Comparison of ENCODE assay signal across 18 cellular contexts in the genomic region with DNA sequence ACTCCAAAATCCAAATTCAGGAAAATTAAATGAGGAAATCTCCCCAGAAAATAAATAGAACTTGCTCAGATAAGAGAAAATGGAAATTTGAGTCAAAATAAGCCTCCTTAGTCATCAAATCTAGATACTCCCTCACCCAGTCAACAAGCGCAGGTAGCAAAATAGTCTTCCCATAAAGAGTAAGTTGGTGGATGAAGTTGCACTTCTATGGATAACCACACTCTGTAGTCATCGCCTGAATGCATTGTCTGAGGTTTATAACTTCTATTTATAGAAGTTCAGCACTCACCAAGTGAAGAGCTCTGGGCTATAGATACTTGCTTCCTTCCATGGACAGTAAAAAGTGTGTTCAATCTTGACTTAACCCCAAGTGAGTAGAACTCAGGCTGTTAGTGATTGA.
DNase-seq lines count a peak whose midpoint lies in the region; ATAC-seq, FAIRE-seq and TF ChIP-seq lines count a peak whose summit lies in the region.
"Had no signal": no experiment of that assay in that cellular context is flagged by ENCODE, and none has a peak within 500 bp of the region (broad histone marks: within the 10 kb centered on the region; RNA-seq: fewer than 3 reads in every experiment).

No MANE protein-coding gene starts in this region.

- H3K79me2 ChIP-seq in astrocyte (ENCODE audit: insufficient read depth, low read length): no peaks in the 10 kb centered on the region

- H3K27ac Mint-ChIP-seq in astrocyte (ENCODE audit: unreplicated experiment): no peak overlapping the region
- H3K27ac Mint-ChIP-seq in activated naive CD8-positive, alpha-beta T cell treated with anti-CD3 and anti-CD28 coated beads, Interleukin-2, amount 50 U/mL, for 24 hours: no peak overlapping the region

- no peaks in the 10 kb centered on the region for H3K36me3 Mint-ChIP-seq in astrocyte (ENCODE audit: low read depth, unreplicated experiment)
- no peaks in the 10 kb centered on the region for H3K36me3 Mint-ChIP-seq in activated naive CD8-positive, alpha-beta T cell treated with anti-CD3 and anti-CD28 coated beads, Interleukin-2, amount 50 U/mL, for 24 hours (ENCODE audit: low read depth)

- H3K9me3 ChIP-seq in astrocyte (ENCODE audit: insufficient read depth, low read depth, low read length) (no peaks in the 10 kb centered on the region), A673 (ENCODE audit: low read depth, low read length, poor library complexity, severe bottlenecking) (no peaks in the 10 kb centered on the region)

- TF ChIP-seq CTCF in astrocyte (IDR thresholded peaks at IDR 0.05; ENCODE audit: insufficient read depth, low read depth, low read length) (no peak), fibroblast of the aortic adventitia (IDR thresholded peaks at IDR 0.05; ENCODE audit: insufficient read depth, low read length) (no peak), A673 (conservative IDR thresholded peaks at IDR 0.05; ENCODE audit: low read depth, low read length) (no peak)

- intact Hi-C loops in A673 (cut with micrococcal nuclease; ENCODE audit: unreplicated experiment): no loop called here

- H3K27ac ChIP-seq in astrocyte (ENCODE audit: low read depth, low read length) (no peak overlapping the region), A673 (ENCODE audit: low read depth, low read length, poor library complexity, severe bottlenecking) (no peak overlapping the region)
- H3K27ac ChIP-seq: A549, C4-2B had no signal

- H3K27me3 ChIP-seq in astrocyte (ENCODE audit: insufficient read depth, low read length) (no peaks in the 10 kb centered on the region), A673 (replicated peaks; ENCODE audit: insufficient read depth, low read depth, low read length, poor library complexity) (no peaks in the 10 kb centered on the region)
- H3K27me3 ChIP-seq: SJSA1 had no signal

- no peak for FAIRE-seq in astrocyte (lab: Jason Lieb, UNC)
- FAIRE-seq: A549, GM19239 had no signal

- H3K27me3 Mint-ChIP-seq in astrocyte (ENCODE audit: low read depth, unreplicated experiment): no peaks in the 10 kb centered on the region
- H3K27me3 Mint-ChIP-seq in activated naive CD8-positive, alpha-beta T cell treated with anti-CD3 and anti-CD28 coated beads, Interleukin-2, amount 50 U/mL, for 24 hours: no peaks in the 10 kb centered on the region

- POLR2A ChIA-PET in A673 (lab: Charles Lee; ENCODE audit: low non-redundant PET): no interaction called here

- peaks cover 12% of the 10 kb centered on the region for H3K4me1 Mint-ChIP-seq in astrocyte (ENCODE audit: low read depth, unreplicated experiment)
- no peaks in the 10 kb centered on the region for H3K4me1 Mint-ChIP-seq in activated naive CD8-positive, alpha-beta T cell treated with anti-CD3 and anti-CD28 coated beads, Interleukin-2, amount 50 U/mL, for 24 hours

- H4K20me1 ChIP-seq in astrocyte (ENCODE audit: insufficient read depth, low read length): no peaks in the 10 kb centered on the region

- ATAC-seq in activated naive CD8-positive, alpha-beta T cell treated with anti-CD3 and anti-CD28 coated beads, Interleukin-2, amount 50 U/mL, for 24 hours: no peak
- ATAC-seq: A549 had no signal

- H2AFZ ChIP-seq in astrocyte (ENCODE audit: low read depth, low read length): no peak overlapping the region

- H3K9me3 Mint-ChIP-seq in astrocyte (ENCODE audit: unreplicated experiment): no peaks in the 10 kb centered on the region
- peaks cover 10% of the 10 kb centered on the region for H3K9me3 Mint-ChIP-seq in activated naive CD8-positive, alpha-beta T cell treated with anti-CD3 and anti-CD28 coated beads, Interleukin-2, amount 50 U/mL, for 24 hours

- DNase-seq in Daoy (ENCODE audit: low read depth) (peak; percentile 23), LHCN-M2 (ENCODE audit: low read depth) (peak; percentile 34), astrocyte (ENCODE audit: low read depth) (peak; percentile 62), fibroblast of the aortic adventitia (ENCODE audit: low read depth) (peak; percentile 19), A673 (ENCODE audit: low spot score) (no peak)
- no peak for DNase-seq in activated naive CD8-positive, alpha-beta T cell treated with anti-CD3 and anti-CD28 coated beads, Interleukin-2, amount 50 U/mL, for 24 hours
- no peak for DNase-seq in central memory CD4-positive, alpha-beta T cell
- no peak for DNase-seq in activated CD4-positive, alpha-beta T cell treated with anti-CD3 and anti-CD28 coated beads for 4 hours
- DNase-seq: H7, NCI-H1417 treated with DMSO at 0.1 percent for 48 hours, NCI-H1930, NCI-H2171 treated with DMSO at 0.1 percent for 48 hours, NCI-H748 treated with DMSO at 0.1 percent for 48 hours, OCI-M1 had no signal

- CTCF ChIA-PET in A673 (lab: Charles Lee): no interaction called here

- H3K4me3 ChIP-seq in astrocyte (ENCODE audit: insufficient read depth, low read depth, low read length) (no peak overlapping the region), fibroblast of the aortic adventitia (ENCODE audit: low read depth, low read length) (no peak overlapping the region), A673 (ENCODE audit: low read depth, low read length, poor library complexity, severe bottlenecking) (no peak overlapping the region)
- H3K4me3 ChIP-seq: A549, SJSA1 had no signal

- peaks cover 4% of the 10 kb centered on the region for H3K4me1 ChIP-seq in astrocyte (ENCODE audit: insufficient read depth, low read length)
- peaks cover 15% of the 10 kb centered on the region for H3K4me1 ChIP-seq in A673 (ENCODE audit: insufficient read depth, low read length, poor library complexity, severe bottlenecking)
- H3K4me1 ChIP-seq: A549 had no signal

- H3K9ac ChIP-seq in astrocyte (ENCODE audit: low read length): no peak overlapping the region

- BruUV-seq in A673 (replicated peaks; lab: Mats Ljungman, UMichigan): no TSS peak

- no peak overlapping the region for H3K4me3 Mint-ChIP-seq in astrocyte (ENCODE audit: unreplicated experiment)
- H3K4me3 Mint-ChIP-seq in activated naive CD8-positive, alpha-beta T cell treated with anti-CD3 and anti-CD28 coated beads, Interleukin-2, amount 50 U/mL, for 24 hours: no peak overlapping the region

- H3K4me2 ChIP-seq in astrocyte (ENCODE audit: low read length): no peak overlapping the region
- H3K4me2 ChIP-seq: A549 had no signal

- no peaks in the 10 kb centered on the region for H3K36me3 ChIP-seq in astrocyte (ENCODE audit: insufficient read depth, low read length)
- peaks cover 3% of the 10 kb centered on the region for H3K36me3 ChIP-seq in A673 (ENCODE audit: insufficient read depth, low read length, poor library complexity, severe bottlenecking)

Comparison
In these comparisons a context has a peak if more than half of its experiments do, and no peak if none do; other contexts are left out.
1. DNase-seq: peak in Daoy (single experiment), LHCN-M2 (single experiment), astrocyte (single experiment) and fibroblast of the aortic adventitia (single experiment); none in activated naive CD8-positive, alpha-beta T cell treated with anti-CD3 and anti-CD28 coated beads, Interleukin-2, amount 50 U/mL, for 24 hours (single experiment), central memory CD4-positive, alpha-beta T cell (single experiment), activated CD4-positive, alpha-beta T cell treated with anti-CD3 and anti-CD28 coated beads for 4 hours (0 of 2) and A673 (single experiment).